Comparison of ENCODE assay signal across 1 cellular context in genomic region chr2:20350105-20350712, GRCh38.
TF ChIP-seq lines count a peak whose summit lies in the region.

No MANE protein-coding gene starts in this region.

TF ChIP-seq in GM12878, 131 proteins besides CTCF, POLR2A, EP300 and RAD21 (continued from another document):
- TF ChIP-seq, protein P1, sequence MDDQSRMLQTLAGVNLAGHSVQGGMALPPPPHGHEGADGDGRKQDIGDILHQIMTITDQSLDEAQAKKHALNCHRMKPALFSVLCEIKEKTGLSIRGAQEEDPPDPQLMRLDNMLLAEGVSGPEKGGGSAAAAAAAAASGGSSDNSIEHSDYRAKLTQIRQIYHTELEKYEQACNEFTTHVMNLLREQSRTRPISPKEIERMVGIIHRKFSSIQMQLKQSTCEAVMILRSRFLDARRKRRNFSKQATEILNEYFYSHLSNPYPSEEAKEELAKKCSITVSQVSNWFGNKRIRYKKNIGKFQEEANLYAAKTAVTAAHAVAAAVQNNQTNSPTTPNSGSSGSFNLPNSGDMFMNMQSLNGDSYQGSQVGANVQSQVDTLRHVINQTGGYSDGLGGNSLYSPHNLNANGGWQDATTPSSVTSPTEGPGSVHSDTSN (IDR thresholded peaks at IDR 0.05; ENCODE audit: insufficient replicate concordance, low read depth, low read length) = no peak
- TF ChIP-seq TBL1XR1 (IDR thresholded peaks at IDR 0.05; ENCODE audit: low read depth, low read length) = no peak
- TF ChIP-seq RFX5 (IDR thresholded peaks at IDR 0.05; ENCODE audit: low read depth, low read length) = no peak
